8 cellular contexts compared by ENCODE assay signal in genomic region chr3:142595581-142595950, GRCh38. TPM values are rescaled to one million over a fixed set of nuclear protein-coding genes. Genes with fewer than 3 reads are reported as not detected.
DNase-seq lines count a peak whose midpoint lies in the region; ATAC-seq lines count a peak whose summit lies in the region.

No MANE protein-coding gene starts in this region.

- peaks cover 6% of the 10 kb centered on the region for H3K36me3 Mint-ChIP-seq in dendritic cell treated with granulocyte-macrophage colony-stimulating factor and Interleukin-4, amounts not matched to agents 40 ng/mL and 50 ng/mL, for 4 days (ENCODE audit: low read depth)

- H3K36me3 ChIP-seq in NT2/D1 (ENCODE audit: insufficient read depth, insufficient read length, low read length) (no peaks in the 10 kb centered on the region), mesodermal cell (ENCODE audit: control insufficient read depth, insufficient read depth, low read length) (no peaks in the 10 kb centered on the region)

- peak overlapping the region; percentile 94 for H3K4me3 Mint-ChIP-seq in dendritic cell treated with granulocyte-macrophage colony-stimulating factor and Interleukin-4, amounts not matched to agents 40 ng/mL and 50 ng/mL, for 4 days

- intact Hi-C loops in dendritic cell treated with granulocyte-macrophage colony-stimulating factor and Interleukin-4, amounts not matched to agents 40 ng/mL and 50 ng/mL, for 4 days (cut with micrococcal nuclease): loop anchor here (10.0 kb wide), 1 partner anchor 129 kb away; the partner anchor contains the start of gene TRPC1

- H3K4me1 ChIP-seq in NT2/D1 (ENCODE audit: insufficient read depth, insufficient read length) (no peaks in the 10 kb centered on the region), mesodermal cell (ENCODE audit: control insufficient read depth, insufficient read depth, low read length, poor library complexity, severe bottlenecking) (peaks cover 9% of the 10 kb centered on the region)

- H3K9me3 Mint-ChIP-seq in dendritic cell treated with granulocyte-macrophage colony-stimulating factor and Interleukin-4, amounts not matched to agents 40 ng/mL and 50 ng/mL, for 4 days: no peaks in the 10 kb centered on the region

- H3K4me1 Mint-ChIP-seq in dendritic cell treated with granulocyte-macrophage colony-stimulating factor and Interleukin-4, amounts not matched to agents 40 ng/mL and 50 ng/mL, for 4 days (ENCODE audit: low read depth): peaks cover 7% of the 10 kb centered on the region

- peaks cover 16% of the 10 kb centered on the region for H3K27me3 Mint-ChIP-seq in dendritic cell treated with granulocyte-macrophage colony-stimulating factor and Interleukin-4, amounts not matched to agents 40 ng/mL and 50 ng/mL, for 4 days

- H3K27me3 ChIP-seq in NT2/D1 (ENCODE audit: insufficient read depth, insufficient read length): peaks cover 16% of the 10 kb centered on the region

- peak overlapping the region; percentile 76 for H3K9ac ChIP-seq in NT2/D1 (ENCODE audit: insufficient read length, low read depth)

- 26 to 29% methylated on average over 3 to 6 of the region's 7 CpGs for WGBS in mesodermal cell (ENCODE audit: insufficient coverage in 2 of 2), 2 experiments

- H3K27ac Mint-ChIP-seq in dendritic cell treated with granulocyte-macrophage colony-stimulating factor and Interleukin-4, amounts not matched to agents 40 ng/mL and 50 ng/mL, for 4 days: peak overlapping the region; percentile 79

- H3K9me3 ChIP-seq in NT2/D1 (ENCODE audit: insufficient read depth, low read length) (no peaks in the 10 kb centered on the region), mesodermal cell (ENCODE audit: control insufficient read depth, low read length) (no peaks in the 10 kb centered on the region)

- ATAC-seq in HG02610 (IDR thresholded peaks at IDR 0.05; ENCODE audit: unreplicated experiment): no peak
- ATAC-seq in HG03571 (IDR thresholded peaks at IDR 0.05; ENCODE audit: unreplicated experiment): no peak

- H3K27ac ChIP-seq in mesodermal cell (ENCODE audit: low read depth, low read length, severe bottlenecking): peak overlapping the region; percentile 92

- peak overlapping the region; percentile 72 for H3K4me3 ChIP-seq in GM08714 (ENCODE audit: low read length)
- peak overlapping the region; percentile 82 for H3K4me3 ChIP-seq in NT2/D1 (ENCODE audit: insufficient read length, low read depth)
- peak overlapping the region; percentile 67 for H3K4me3 ChIP-seq in mesodermal cell (ENCODE audit: extremely low read depth, insufficient read depth, low read length, poor library complexity, severe bottlenecking)

- DNase-seq in NT2/D1 (ENCODE audit: low read depth, low spot score) (peak; percentile 6), hypothalamus (lab: John Stamatoyannopoulos, UW) (no peak), OCI-M2 (lab: John Stamatoyannopoulos, UW; ENCODE audit: unreplicated experiment) (no peak)

RNA-seq across cellular contexts. Expression of gene PLS1, which starts 0.6 kb away (rescaled TPM):
- polyA plus RNA-seq in mesodermal cell (2013, experiment 1 of 2): 5.7 TPM
- polyA plus RNA-seq in mesodermal cell (2013, experiment 2 of 2): 4.3 TPM

RNA-seq across cellular contexts. Expression of gene ATR, which starts 17.0 kb away (rescaled TPM):
- 16.0 TPM for polyA plus RNA-seq in mesodermal cell (2013, experiment 1 of 2)
- polyA plus RNA-seq in mesodermal cell (2013, experiment 2 of 2): 15.5 TPM
